ENCODE assay signal across 11 cellular contexts in genomic region chr10:104680467-104681401, GRCh38. TPM values are rescaled to one million over a fixed set of nuclear protein-coding genes. Genes with fewer than 3 reads are reported as not detected.
DNase-seq lines count a peak whose midpoint lies in the region; ATAC-seq, FAIRE-seq and TF ChIP-seq lines count a peak whose summit lies in the region.
"Had no signal": no experiment of that assay in that cellular context is flagged by ENCODE, and none has a peak within 500 bp of the region (broad histone marks: within the 10 kb centered on the region; RNA-seq: fewer than 3 reads in every experiment).

No MANE protein-coding gene starts in this region.

- H3K27ac ChIP-seq in SK-N-SH (ENCODE audit: low read depth in 2 of 2, low read length in 1 of 2) = no peak overlapping the region
- no peak overlapping the region for H3K27ac ChIP-seq in RWPE1

- H4K20me1 ChIP-seq in SK-N-SH (ENCODE audit: insufficient read depth) = no peaks in the 10 kb centered on the region

- CTCF ChIA-PET in SK-N-SH (lab: Yijun Ruan, JAX) = interaction anchor here (0.6 to 1.7 kb wide), 6 partner anchors 13 to 274 kb away, joined by 3 to 4 read pairs (median 4); no protein-coding TSS in a partner anchor
- CTCF ChIA-PET in RWPE1 (lab: Yijun Ruan, JAX) = interaction anchor here (0.7 kb wide), 1 partner anchor 9 kb away, joined by 3 read pairs; no protein-coding TSS in a partner anchor

- ATAC-seq in SK-N-SH treated with all-trans-retinoic acid at 6 μM for 48 hours (no peak), HG03039 (IDR thresholded peaks at IDR 0.05; ENCODE audit: unreplicated experiment) (no peak)

- H2AFZ ChIP-seq in SK-N-SH (ENCODE audit: low read depth) = no peak overlapping the region

- 0 out of 2 replicates have a peak, but pooled peaks cover 2% of the 10 kb centered on the region for H3K9me3 ChIP-seq in SK-N-SH

- H3K9me2 ChIP-seq in SK-N-SH = no peaks in the 10 kb centered on the region

- no peaks in the 10 kb centered on the region for H3F3A ChIP-seq in SK-N-SH (replicated peaks; ENCODE audit: insufficient read depth)

- TF ChIP-seq EP300 in SK-N-SH (IDR thresholded peaks at IDR 0.05; ENCODE audit: borderline replicate concordance in 1 of 2, low read depth in 1 of 2, low read length in 1 of 2) = no peak

- peak; percentile 82 for DNase-seq in SK-N-SH
- DNase-seq in globus pallidus (ENCODE audit: low spot score) = peak; percentile 72
- DNase-seq in middle frontal gyrus (ENCODE audit: extremely low spot score, low spot score) = peak; percentile 67
- peak; percentile 59 for DNase-seq in urothelium cell line (ENCODE audit: low spot score)
- no peak for DNase-seq in activated CD4-positive, alpha-beta T cell treated with anti-CD3 and anti-CD28 coated beads, Interleukin-2, amount 50 U/mL, for 48 hours
- no peak for DNase-seq in RWPE1 (ENCODE audit: low spot score)
- DNase-seq: NCI-H146; stimulated activated CD8-positive, alpha-beta memory T cell treated with anti-CD3 and anti-CD28 coated beads, Interleukin-4, amount 100 ng/mL, for 48 hours had no signal

- TF ChIP-seq RAD21 in SK-N-SH (IDR thresholded peaks at IDR 0.05; ENCODE audit: low read length) = no peak

- no peak for FAIRE-seq in urothelium cell line (lab: Jason Lieb, UNC)
- FAIRE-seq: GM12891 had no signal

- 20% methylated on average over 22 of the region's 35 CpGs for WGBS in SK-N-SH (ENCODE audit: low lambda C conversion rate)

- H3K79me2 ChIP-seq in SK-N-SH (ENCODE audit: insufficient read depth) = no peaks in the 10 kb centered on the region

- peak overlapping the region in 1 of 2 experiments; percentile 36; a peak in 1 of 4 replicates for H3K4me3 ChIP-seq in SK-N-SH (ENCODE audit: low read depth in 2 of 2, low read length in 1 of 2)

- POLR2A ChIA-PET in SK-N-SH (lab: Yijun Ruan, JAX) (interaction anchor here (0.6 to 0.8 kb wide), 2 partner anchors 48 to 879 kb away, joined by 3 read pairs; no protein-coding TSS in a partner anchor), RWPE1 (lab: Yijun Ruan, JAX; ENCODE audit: low non-redundant PET) (no interaction called here)

- no peaks in the 10 kb centered on the region for H3K36me3 ChIP-seq in SK-N-SH (replicated peaks in 1 of 2; ENCODE audit: control insufficient read depth in 1 of 2, insufficient read depth in 2 of 2, low read length in 1 of 2)

- no peaks in the 10 kb centered on the region for H3K27me3 ChIP-seq in SK-N-SH (ENCODE audit: insufficient read depth)

- H3K4me2 ChIP-seq in SK-N-SH = no peak overlapping the region

- peaks cover 0 to 3% of the 10 kb centered on the region in 2 experiments; a peak in 1 of 4 replicates for H3K4me1 ChIP-seq in SK-N-SH (ENCODE audit: control insufficient read depth in 1 of 2, insufficient read depth in 2 of 2, low read depth in 1 of 2, low read length in 1 of 2)

- TF ChIP-seq CTCF in SK-N-SH (IDR thresholded peaks at IDR 0.05) (no peak), RWPE1 (conservative IDR thresholded peaks at IDR 0.05; ENCODE audit: low read depth) (no peak)

- no peak overlapping the region for H3K9ac ChIP-seq in SK-N-SH

TF ChIP-seq in SK-N-SH, 30 proteins besides CTCF, POLR2A, EP300 and RAD21:
- TF ChIP-seq GATA2 (CRISPR knock-in tag; IDR thresholded peaks at IDR 0.05) (no peak), NRF1 (IDR thresholded peaks at IDR 0.05; ENCODE audit: low read depth, low read length) (peak; percentile 75)

TF ChIP-seq in SK-N-SH treated with all-trans-retinoic acid at 6 μM for 48 hours, 23 proteins besides CTCF, POLR2A, EP300 and RAD21:
- TF ChIP-seq ESRRG (CRISPR knock-in tag; IDR thresholded peaks at IDR 0.05) = no peak
TF ChIP-seq in SK-N-SH treated with all-trans-retinoic acid at 6 μM for 48 hours: peak in this region for 0.

RNA-seq across cellular contexts. Expression of gene SORCS3, which starts 39.6 kb away (rescaled TPM):
- polyA plus RNA-seq in SK-N-SH (2012; rRNA removed) = not detected in 2 replicates
- under 0.01 TPM in 1 of 2 replicates, not detected in the other for polyA plus RNA-seq in SK-N-SH (2012; cell fraction: cytosol; rRNA removed)
- polyA plus RNA-seq in SK-N-SH (2012; cell fraction: nucleus; rRNA removed) = not detected in 2 replicates

Comparison
In these comparisons a context has a peak if more than half of its experiments do, and no peak if none do; other contexts are left out.
1. DNase-seq: peak in SK-N-SH (single experiment), globus pallidus (single experiment), middle frontal gyrus (single experiment) and urothelium cell line (single experiment); none in activated CD4-positive, alpha-beta T cell treated with anti-CD3 and anti-CD28 coated beads, Interleukin-2, amount 50 U/mL, for 48 hours (0 of 2) and RWPE1 (single experiment).